ENCODE assay signal across 8 cellular contexts in the genomic region with DNA sequence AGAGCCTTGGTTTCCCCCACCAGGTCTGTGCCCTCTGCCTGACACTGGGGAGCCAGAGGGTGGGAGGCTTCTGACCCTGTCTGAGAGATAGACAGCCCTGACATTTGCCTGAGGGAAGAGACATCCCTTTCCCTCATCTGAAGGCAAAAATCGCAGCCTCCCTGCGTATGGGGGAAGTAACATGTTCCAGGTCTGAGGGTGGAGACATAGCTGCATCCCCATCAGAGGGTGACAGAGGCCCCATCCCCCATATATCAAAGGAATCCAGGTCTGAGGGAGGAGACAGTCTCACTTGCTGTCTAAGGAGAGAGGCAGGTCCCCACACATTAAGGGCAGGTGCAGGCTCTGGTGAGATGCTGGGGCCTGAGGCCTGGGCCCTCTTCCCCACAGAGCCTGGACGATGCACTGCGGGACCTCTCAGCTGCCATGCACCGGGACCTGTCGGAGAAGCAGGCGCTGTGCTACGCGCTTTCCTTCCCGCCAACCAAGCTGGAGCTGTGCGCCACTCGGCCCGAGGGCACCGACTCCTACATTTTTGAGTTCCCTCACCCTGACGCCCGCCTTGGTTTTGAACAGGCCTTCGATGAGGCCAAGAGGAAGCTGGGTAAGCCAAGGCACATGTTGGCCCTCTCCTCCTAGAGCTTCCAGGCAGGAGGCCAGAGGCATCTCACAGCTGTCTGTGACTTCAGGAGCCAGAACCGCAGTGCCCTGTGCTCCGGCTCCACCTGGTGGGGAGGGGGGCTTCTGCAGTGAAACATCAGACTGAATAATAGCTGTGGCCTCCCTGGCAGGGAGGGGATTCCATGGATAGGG.
DNase-seq lines count a peak whose midpoint lies in the region.

No MANE protein-coding gene starts in this region.

- DNase-seq in NCI-H1105 (lab: John Stamatoyannopoulos, UW) (peak; percentile 10), NCI-H1105 treated with DMSO at 0.1 percent for 48 hours (lab: John Stamatoyannopoulos, UW) (no peak), NCI-H1694 (lab: John Stamatoyannopoulos, UW) (peak; percentile 20), iPS-NIHi7 (ENCODE audit: extremely low spot score) (peak; percentile 74), NCI-H1436 (lab: John Stamatoyannopoulos, UW) (no peak), epidermal melanocyte (ENCODE audit: insufficient read length, low spot score) (no peak), HK-2 (ENCODE audit: unreplicated experiment) (no peak)
- DNase-seq in activated naive CD4-positive, alpha-beta T cell treated with Interleukin-2 at 50 U/mL for 16 hours = peak; percentile 26

Comparison
In these comparisons a context has a peak if more than half of its experiments do, and no peak if none do; other contexts are left out.
1. DNase-seq: peak in NCI-H1105 (single experiment), NCI-H1694 (single experiment), activated naive CD4-positive, alpha-beta T cell treated with Interleukin-2 at 50 U/mL for 16 hours (single experiment) and iPS-NIHi7 (single experiment); none in NCI-H1105 treated with DMSO at 0.1 percent for 48 hours (single experiment), NCI-H1436 (single experiment), epidermal melanocyte (single experiment) and HK-2 (single experiment).